ENCODE assay signal across 9 cellular contexts in the genomic region with DNA sequence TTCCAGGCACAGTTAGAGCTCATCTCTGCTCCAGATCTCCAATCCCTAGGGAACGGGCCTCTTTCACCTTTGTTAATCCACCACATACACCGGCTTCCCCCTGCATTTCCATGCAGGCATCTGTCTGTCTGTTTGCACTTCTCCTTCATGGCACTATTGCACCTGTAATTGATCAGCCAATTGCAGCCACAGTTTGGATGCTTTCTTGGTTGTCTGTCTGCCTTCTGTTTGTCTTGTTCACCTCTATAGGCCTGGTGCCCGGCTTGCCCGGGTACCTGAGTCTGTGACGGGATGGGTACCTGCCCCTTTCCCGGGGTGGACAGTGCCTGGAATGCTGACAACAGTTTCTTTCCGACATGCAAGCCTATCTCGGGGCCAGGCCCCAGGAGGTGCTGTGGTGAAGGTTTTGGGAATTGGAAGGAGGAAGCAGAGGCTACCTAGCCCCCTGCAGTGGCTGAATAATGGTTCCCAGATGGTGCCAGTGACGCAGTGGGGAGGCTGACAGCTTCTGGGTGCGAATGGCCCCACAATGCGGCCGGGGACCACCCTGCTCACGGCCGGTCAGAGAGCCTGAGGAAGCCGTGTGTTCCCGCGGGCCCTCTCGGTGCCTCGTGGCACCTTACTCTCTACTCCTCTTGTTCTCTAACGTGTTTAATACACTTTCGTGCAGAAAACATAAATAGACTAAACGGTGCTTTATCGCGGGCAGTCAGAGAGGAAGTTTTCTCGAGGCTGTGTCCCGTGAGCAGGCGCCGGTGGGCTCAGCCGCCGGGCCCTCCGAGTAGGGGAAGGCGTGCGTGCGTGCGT. TPM values are rescaled to one million over a fixed set of nuclear protein-coding genes. Genes with fewer than 3 reads are reported as not detected.
DNase-seq lines count a peak whose midpoint lies in the region; ATAC-seq, FAIRE-seq and TF ChIP-seq lines count a peak whose summit lies in the region.
"Had no signal": no experiment of that assay in that cellular context is flagged by ENCODE, and none has a peak within 500 bp of the region (broad histone marks: within the 10 kb centered on the region; RNA-seq: fewer than 3 reads in every experiment).

No MANE protein-coding gene starts in this region.

- TF ChIP-seq CTCF in CD14-positive monocyte (IDR thresholded peaks at IDR 0.05) (no peak), right atrium auricular region (IDR thresholded peaks at IDR 0.05) (no peak)

- H3K4me3 Mint-ChIP-seq in CD14-positive monocyte, result peak overlapping the region; percentile 78 to 80
- H3K4me3 Mint-ChIP-seq in T-helper 17 cell, result peak overlapping the region; percentile 80

- H3K27me3 ChIP-seq in right atrium auricular region, result no peaks in the 10 kb centered on the region

- H3K27me3 Mint-ChIP-seq in CD14-positive monocyte (ENCODE audit: low read depth in 3 of 3), result peaks cover 15 to 27% (median 17%) of the 10 kb centered on the region in 3 donors
- peaks cover 21% of the 10 kb centered on the region for H3K27me3 Mint-ChIP-seq in T-helper 17 cell

- DNase-seq in CD14-positive monocyte (ENCODE audit: low spot score), result no peak
- no peak for DNase-seq in T-helper 17 cell
- no peak for DNase-seq in right atrium auricular region (ENCODE audit: low spot score)
- no peak for DNase-seq in H54 (ENCODE audit: insufficient read length, low spot score)

- H3K4me1 ChIP-seq in right atrium auricular region, result peaks cover 0 to 11% of the 10 kb centered on the region in 2 donors

- no peaks in the 10 kb centered on the region for H3K9me3 ChIP-seq in T-helper 17 cell (ENCODE audit: control insufficient read depth, low read length, poor library complexity, severe bottlenecking)
- no peaks in the 10 kb centered on the region for H3K9me3 ChIP-seq in right atrium auricular region

- no peak for TF ChIP-seq POLR2A in H54 (IDR thresholded peaks at IDR 0.05; ENCODE audit: low read depth, low read length)

- no peak for FAIRE-seq in H54 (lab: Jason Lieb, UNC)
- FAIRE-seq: islet of Langerhans had no signal

- H3K27ac Mint-ChIP-seq in CD14-positive monocyte, result peak overlapping the region in 1 of 7 donors; percentile 6
- H3K27ac Mint-ChIP-seq in T-helper 17 cell, result peak overlapping the region; percentile 45

- ATAC-seq in GM21619 (IDR thresholded peaks at IDR 0.05; ENCODE audit: unreplicated experiment) (peak; percentile 6), T-helper 17 cell (no peak), GM21360 (IDR thresholded peaks at IDR 0.05; ENCODE audit: unreplicated experiment) (no peak), HG03342 (IDR thresholded peaks at IDR 0.05; ENCODE audit: unreplicated experiment) (no peak)

- H3K36me3 ChIP-seq in right atrium auricular region, result no peaks in the 10 kb centered on the region

- no peaks in the 10 kb centered on the region for H3K9me3 Mint-ChIP-seq in CD14-positive monocyte

- no peaks in the 10 kb centered on the region for H3K36me3 Mint-ChIP-seq in CD14-positive monocyte
- no peaks in the 10 kb centered on the region for H3K36me3 Mint-ChIP-seq in T-helper 17 cell (ENCODE audit: low read depth)

- H3K27ac ChIP-seq in right atrium auricular region (no peak overlapping the region), skin epidermis (peak overlapping the region in 2 of 21 experiments; percentile 16 to 26)

- peaks cover 12% of the 10 kb centered on the region for H3K4me1 Mint-ChIP-seq in CD14-positive monocyte
- H3K4me1 Mint-ChIP-seq in T-helper 17 cell, result peaks cover 12% of the 10 kb centered on the region

- intact Hi-C loops in CD14-positive monocyte (cut with micrococcal nuclease), result no loop called here

- peak overlapping the region; percentile 53 to 59 for H3K4me3 ChIP-seq in right atrium auricular region
- H3K4me3 ChIP-seq in skin epidermis, result peak overlapping the region; percentile 25 to 50 (median 32)

RNA-seq across cellular contexts. Expression of a gene that starts 31.3 kb away (rescaled TPM):
- polyA plus RNA-seq in CD14-positive monocyte, result under 1 TPM in 1 of 2 donors, not detected in 1; 0.46 TPM
- 1 to 10 TPM; 1.8 to 4.3 TPM for total RNA-seq in T-helper 17 cell
- 10 to 100 TPM in 1 of 2 donors, 1 to 10 TPM in 1; 9.5 to 11.5 TPM for total RNA-seq in right atrium auricular region
